1 cellular context compared by ENCODE assay signal in genomic region chr22:40240160-40240559, GRCh38.
TF ChIP-seq lines count a peak whose summit lies in the region.

No MANE protein-coding gene starts in this region.

TF ChIP-seq in GM23338, 12 proteins besides CTCF, POLR2A, EP300 and RAD21 (continued from another document):
- TF ChIP-seq ZNF462 (CRISPR knock-in tag; IDR thresholded peaks at IDR 0.05) (no peak), POLR2AphosphoS5 (IDR thresholded peaks at IDR 0.05; ENCODE audit: low read depth) (no peak), EZH2phosphoT487 (IDR thresholded peaks at IDR 0.05; ENCODE audit: unreplicated experiment) (no peak), EZH2 (IDR thresholded peaks at IDR 0.05; ENCODE audit: low read depth, unreplicated experiment) (no peak), REST (IDR thresholded peaks at IDR 0.05; ENCODE audit: unreplicated experiment) (no peak), CREB1 (CRISPR knock-in tag; IDR thresholded peaks at IDR 0.05; ENCODE audit: low read depth) (no peak), ZNF331 (CRISPR knock-in tag; IDR thresholded peaks at IDR 0.05; ENCODE audit: low read depth) (no peak), STAT1 (IDR thresholded peaks at IDR 0.05; ENCODE audit: unreplicated experiment) (no peak), ETS1 (IDR thresholded peaks at IDR 0.05) (no peak), NANOG (IDR thresholded peaks at IDR 0.05; ENCODE audit: borderline replicate concordance) (no peak), ZNF114 (CRISPR knock-in tag; IDR thresholded peaks at IDR 0.05) (no peak)
TF ChIP-seq in GM23338: peak in this region for 0.
